ENCODE assay signal across 10 cellular contexts in genomic region chr2:159497857-159498256, GRCh38.
DNase-seq lines count a peak whose midpoint lies in the region; ATAC-seq and TF ChIP-seq lines count a peak whose summit lies in the region.
"Had no signal": no experiment of that assay in that cellular context is flagged by ENCODE, and none has a peak within 500 bp of the region (broad histone marks: within the 10 kb centered on the region; RNA-seq: fewer than 3 reads in every experiment).

No MANE protein-coding gene starts in this region.

- H3K79me2 ChIP-seq in fibroblast of lung (ENCODE audit: control insufficient read depth, insufficient read depth, low read length), result no peaks in the 10 kb centered on the region

- H3K36me3 ChIP-seq in fibroblast of lung (ENCODE audit: control insufficient read depth, insufficient read depth, low read length), result no peaks in the 10 kb centered on the region

- H3K27ac Mint-ChIP-seq in activated CD4-positive, alpha-beta memory T cell treated with anti-CD3 and anti-CD28 coated beads for 36 hours, result peak overlapping the region; percentile 21
- H3K27ac Mint-ChIP-seq in activated CD4-positive, alpha-beta memory T cell treated with anti-CD3 and anti-CD28 coated beads, Interleukin-2, amount 10 ng/mL, durations not matched to agents 7 days and 5 days, result no peak overlapping the region
- H3K27ac Mint-ChIP-seq in stimulated activated effector memory CD8-positive, alpha-beta T cell treated with anti-CD3 and anti-CD28 coated beads, Interleukin-12 subunit alpha, Interleukin-12 subunit beta, amount 100 ng/mL, for 72 hours, result peak overlapping the region; percentile 88
- H3K27ac Mint-ChIP-seq in activated CD4-positive, alpha-beta T cell treated with anti-CD3 and anti-CD28 coated beads, Interleukin-2, amount 10 ng/mL, durations not matched to agents 7 days and 5 days, result no peak overlapping the region

- no peak overlapping the region for H2AFZ ChIP-seq in fibroblast of lung (ENCODE audit: low read length)

- in situ Hi-C loops in SK-MEL-5 (cut with HindIII; ENCODE audit: low pct_unique_long_range_greater_than_20kb, low sequenced_read_pairs), result no loop called here

- H3K4me1 Mint-ChIP-seq in activated CD4-positive, alpha-beta memory T cell treated with anti-CD3 and anti-CD28 coated beads for 36 hours (ENCODE audit: low read depth), result peaks cover 11% of the 10 kb centered on the region
- peaks cover 12% of the 10 kb centered on the region for H3K4me1 Mint-ChIP-seq in activated CD4-positive, alpha-beta memory T cell treated with anti-CD3 and anti-CD28 coated beads, Interleukin-2, amount 10 ng/mL, durations not matched to agents 7 days and 5 days
- peaks cover 11% of the 10 kb centered on the region for H3K4me1 Mint-ChIP-seq in stimulated activated effector memory CD8-positive, alpha-beta T cell treated with anti-CD3 and anti-CD28 coated beads, Interleukin-12 subunit alpha, Interleukin-12 subunit beta, amount 100 ng/mL, for 72 hours
- H3K4me1 Mint-ChIP-seq in activated CD4-positive, alpha-beta T cell treated with anti-CD3 and anti-CD28 coated beads, Interleukin-2, amount 10 ng/mL, durations not matched to agents 7 days and 5 days, result peaks cover 13% of the 10 kb centered on the region

- peak overlapping the region; percentile 11 for H3K27ac ChIP-seq in fibroblast of lung (ENCODE audit: insufficient read depth, low read length)

- no peaks in the 10 kb centered on the region for H3K9me3 ChIP-seq in fibroblast of lung (ENCODE audit: control insufficient read depth, insufficient read depth, low read depth, low read length)

- intact Hi-C loops in activated CD4-positive, alpha-beta memory T cell treated with anti-CD3 and anti-CD28 coated beads for 36 hours (cut with micrococcal nuclease), result loop anchor here (2.0 kb wide), 1 partner anchor 19 kb away; no protein-coding TSS in a partner anchor

- peaks cover 6% of the 10 kb centered on the region for H3K36me3 Mint-ChIP-seq in activated CD4-positive, alpha-beta memory T cell treated with anti-CD3 and anti-CD28 coated beads for 36 hours
- H3K36me3 Mint-ChIP-seq in activated CD4-positive, alpha-beta memory T cell treated with anti-CD3 and anti-CD28 coated beads, Interleukin-2, amount 10 ng/mL, durations not matched to agents 7 days and 5 days (ENCODE audit: low read depth), result no peaks in the 10 kb centered on the region
- H3K36me3 Mint-ChIP-seq in stimulated activated effector memory CD8-positive, alpha-beta T cell treated with anti-CD3 and anti-CD28 coated beads, Interleukin-12 subunit alpha, Interleukin-12 subunit beta, amount 100 ng/mL, for 72 hours, result no peaks in the 10 kb centered on the region
- peaks cover 3% of the 10 kb centered on the region for H3K36me3 Mint-ChIP-seq in activated CD4-positive, alpha-beta T cell treated with anti-CD3 and anti-CD28 coated beads, Interleukin-2, amount 10 ng/mL, durations not matched to agents 7 days and 5 days (ENCODE audit: low read depth)

- no peak overlapping the region for H3K4me3 Mint-ChIP-seq in activated CD4-positive, alpha-beta memory T cell treated with anti-CD3 and anti-CD28 coated beads for 36 hours
- no peak overlapping the region for H3K4me3 Mint-ChIP-seq in activated CD4-positive, alpha-beta memory T cell treated with anti-CD3 and anti-CD28 coated beads, Interleukin-2, amount 10 ng/mL, durations not matched to agents 7 days and 5 days
- H3K4me3 Mint-ChIP-seq in stimulated activated effector memory CD8-positive, alpha-beta T cell treated with anti-CD3 and anti-CD28 coated beads, Interleukin-12 subunit alpha, Interleukin-12 subunit beta, amount 100 ng/mL, for 72 hours, result no peak overlapping the region
- H3K4me3 Mint-ChIP-seq in activated CD4-positive, alpha-beta T cell treated with anti-CD3 and anti-CD28 coated beads, Interleukin-2, amount 10 ng/mL, durations not matched to agents 7 days and 5 days, result no peak overlapping the region

- H4K20me1 ChIP-seq in fibroblast of lung (ENCODE audit: control insufficient read depth, extremely low read depth, insufficient read depth, low read length), result no peaks in the 10 kb centered on the region

- ATAC-seq in stimulated activated effector memory CD8-positive, alpha-beta T cell treated with anti-CD3 and anti-CD28 coated beads, Interleukin-12 subunit alpha, Interleukin-12 subunit beta, amount 100 ng/mL, for 72 hours, result peak; percentile 59
- no peak for ATAC-seq in GM21390 (IDR thresholded peaks at IDR 0.05; ENCODE audit: unreplicated experiment)

- no peak overlapping the region for H3K9ac ChIP-seq in fibroblast of lung (ENCODE audit: insufficient read depth, low read length)

- H3K27me3 ChIP-seq in fibroblast of lung (ENCODE audit: control insufficient read depth, insufficient read depth, low read length), result no peaks in the 10 kb centered on the region

- no peak for DNase-seq in activated CD4-positive, alpha-beta memory T cell treated with anti-CD3 and anti-CD28 coated beads for 36 hours
- no peak for DNase-seq in activated CD4-positive, alpha-beta memory T cell treated with anti-CD3 and anti-CD28 coated beads, Interleukin-2, amount 10 ng/mL, durations not matched to agents 7 days and 5 days
- DNase-seq in SK-MEL-5 (ENCODE audit: low read depth, low spot score), result peak; percentile 73
- no peak for DNase-seq in fibroblast of lung (ENCODE audit: low read depth in 2 of 2)
- no peak for DNase-seq in stimulated activated effector memory CD8-positive, alpha-beta T cell treated with anti-CD3 and anti-CD28 coated beads, Interleukin-12 subunit alpha, Interleukin-12 subunit beta, amount 100 ng/mL, for 72 hours (ENCODE audit: low spot score in 2 of 2)
- no peak for DNase-seq in foreskin fibroblast
- DNase-seq in activated CD4-positive, alpha-beta T cell treated with anti-CD3 and anti-CD28 coated beads, Interleukin-2, amount 10 ng/mL, durations not matched to agents 7 days and 5 days, result no peak
- DNase-seq: cerebellar nuclear complex; stimulated activated CD4-positive, alpha-beta T cell treated with anti-CD3 and anti-CD28 coated beads, Interleukin-1b, Interleukin-23, amount 100 ng/mL, for 48 hours had no signal

- H3K4me1 ChIP-seq in fibroblast of lung (ENCODE audit: control insufficient read depth, extremely low read depth, insufficient read depth, low read length), result no peaks in the 10 kb centered on the region

- H3K9me3 Mint-ChIP-seq in activated CD4-positive, alpha-beta memory T cell treated with anti-CD3 and anti-CD28 coated beads for 36 hours, result peaks cover 11% of the 10 kb centered on the region
- H3K9me3 Mint-ChIP-seq in activated CD4-positive, alpha-beta memory T cell treated with anti-CD3 and anti-CD28 coated beads, Interleukin-2, amount 10 ng/mL, durations not matched to agents 7 days and 5 days, result peaks cover 2% of the 10 kb centered on the region
- peaks cover 7% of the 10 kb centered on the region for H3K9me3 Mint-ChIP-seq in stimulated activated effector memory CD8-positive, alpha-beta T cell treated with anti-CD3 and anti-CD28 coated beads, Interleukin-12 subunit alpha, Interleukin-12 subunit beta, amount 100 ng/mL, for 72 hours
- H3K9me3 Mint-ChIP-seq in activated CD4-positive, alpha-beta T cell treated with anti-CD3 and anti-CD28 coated beads, Interleukin-2, amount 10 ng/mL, durations not matched to agents 7 days and 5 days, result peaks cover 12% of the 10 kb centered on the region

- no peak for TF ChIP-seq CTCF in fibroblast of lung (conservative IDR thresholded peaks at IDR 0.05 in 1 of 2, IDR thresholded peaks at IDR 0.05 in 1 of 2; ENCODE audit: low read depth in 1 of 2, low read length in 2 of 2)
- TF ChIP-seq CTCF in foreskin fibroblast (IDR thresholded peaks at IDR 0.05; ENCODE audit: low read depth, low read length), result no peak

- no peaks in the 10 kb centered on the region for H3K27me3 Mint-ChIP-seq in activated CD4-positive, alpha-beta memory T cell treated with anti-CD3 and anti-CD28 coated beads for 36 hours
- H3K27me3 Mint-ChIP-seq in activated CD4-positive, alpha-beta memory T cell treated with anti-CD3 and anti-CD28 coated beads, Interleukin-2, amount 10 ng/mL, durations not matched to agents 7 days and 5 days, result no peaks in the 10 kb centered on the region
- H3K27me3 Mint-ChIP-seq in activated CD4-positive, alpha-beta T cell treated with anti-CD3 and anti-CD28 coated beads, Interleukin-2, amount 10 ng/mL, durations not matched to agents 7 days and 5 days, result no peaks in the 10 kb centered on the region

- CTCF ChIA-PET in activated CD4-positive, alpha-beta memory T cell treated with anti-CD3 and anti-CD28 coated beads for 36 hours (lab: Charles Lee), result no interaction called here
- CTCF ChIA-PET in activated CD4-positive, alpha-beta memory T cell treated with anti-CD3 and anti-CD28 coated beads, Interleukin-2, amount 10 ng/mL, durations not matched to agents 7 days and 5 days (lab: Charles Lee), result no interaction called here
- CTCF ChIA-PET in activated CD4-positive, alpha-beta T cell treated with anti-CD3 and anti-CD28 coated beads, Interleukin-2, amount 10 ng/mL, durations not matched to agents 7 days and 5 days (lab: Charles Lee), result interaction anchor here (0.9 kb wide), 1 partner anchor 47 kb away, joined by 3 read pairs; no protein-coding TSS in a partner anchor

- POLR2A ChIA-PET in activated CD4-positive, alpha-beta memory T cell treated with anti-CD3 and anti-CD28 coated beads for 36 hours (lab: Charles Lee), result no interaction called here
- POLR2A ChIA-PET in activated CD4-positive, alpha-beta memory T cell treated with anti-CD3 and anti-CD28 coated beads, Interleukin-2, amount 10 ng/mL, durations not matched to agents 7 days and 5 days (lab: Charles Lee), result no interaction called here
- POLR2A ChIA-PET in activated CD4-positive, alpha-beta T cell treated with anti-CD3 and anti-CD28 coated beads, Interleukin-2, amount 10 ng/mL, durations not matched to agents 7 days and 5 days (lab: Charles Lee), result no interaction called here

- H3K4me2 ChIP-seq in fibroblast of lung (ENCODE audit: extremely low read depth, insufficient read depth, low read length), result no peak overlapping the region

- no peak overlapping the region for H3K4me3 ChIP-seq in fibroblast of lung (replicated peaks in 1 of 4; ENCODE audit: control extremely low read depth in 1 of 4, insufficient read depth in 1 of 4, low read depth in 3 of 4, low read length in 4 of 4)
- no peak overlapping the region for H3K4me3 ChIP-seq in foreskin fibroblast (ENCODE audit: low read depth in 1 of 2, low read length in 2 of 2)

Comparison
In these comparisons a context has a peak if more than half of its experiments do, and no peak if none do; other contexts are left out.
1. H3K27ac Mint-ChIP-seq: peak in activated CD4-positive, alpha-beta memory T cell treated with anti-CD3 and anti-CD28 coated beads for 36 hours (single experiment) and stimulated activated effector memory CD8-positive, alpha-beta T cell treated with anti-CD3 and anti-CD28 coated beads, Interleukin-12 subunit alpha, Interleukin-12 subunit beta, amount 100 ng/mL, for 72 hours (single experiment); none in activated CD4-positive, alpha-beta memory T cell treated with anti-CD3 and anti-CD28 coated beads, Interleukin-2, amount 10 ng/mL, durations not matched to agents 7 days and 5 days (single experiment) and activated CD4-positive, alpha-beta T cell treated with anti-CD3 and anti-CD28 coated beads, Interleukin-2, amount 10 ng/mL, durations not matched to agents 7 days and 5 days (single experiment).